ENCODE assay signal across 1 cellular context in the genomic region with DNA sequence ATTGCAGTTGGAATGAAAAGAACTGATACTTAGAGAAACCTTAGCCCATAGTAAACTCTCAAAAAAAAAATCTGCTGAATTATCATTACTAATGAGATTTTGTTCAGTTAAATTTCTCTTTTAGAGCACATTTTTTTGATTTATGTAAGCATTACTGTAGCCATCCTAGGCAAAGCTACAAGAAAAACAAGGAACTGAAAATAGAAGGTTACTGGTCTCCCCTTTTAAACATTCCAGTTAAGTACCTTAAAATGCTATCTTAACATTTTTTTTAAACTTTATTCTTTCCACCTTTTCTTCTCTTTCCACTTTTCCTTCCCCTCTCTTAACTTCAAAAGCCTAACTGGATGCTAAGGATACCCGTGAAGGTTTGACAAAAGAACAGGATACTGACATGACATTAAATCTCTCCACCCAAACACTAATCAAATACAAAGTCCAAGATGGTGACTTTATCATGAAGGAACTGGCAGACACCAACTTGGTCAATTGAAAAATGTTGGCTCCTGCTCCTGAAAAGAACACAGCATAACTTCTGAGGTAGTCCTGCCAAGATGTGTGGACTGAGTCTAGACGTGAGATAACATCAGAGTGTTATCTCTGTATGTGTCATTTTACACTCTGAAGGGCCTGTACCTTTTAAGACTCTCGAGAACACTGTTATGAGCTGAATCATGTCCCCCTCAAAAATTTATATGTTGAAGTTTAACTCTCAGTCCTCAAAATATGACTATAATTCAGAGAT.
TF ChIP-seq lines count a peak whose summit lies in the region.

No MANE protein-coding gene starts in this region.

TF ChIP-seq in SK-N-SH treated with all-trans-retinoic acid at 6 μM for 48 hours, 23 proteins besides CTCF, POLR2A, EP300 and RAD21 (continued from another document):
- TF ChIP-seq, protein P1, sequence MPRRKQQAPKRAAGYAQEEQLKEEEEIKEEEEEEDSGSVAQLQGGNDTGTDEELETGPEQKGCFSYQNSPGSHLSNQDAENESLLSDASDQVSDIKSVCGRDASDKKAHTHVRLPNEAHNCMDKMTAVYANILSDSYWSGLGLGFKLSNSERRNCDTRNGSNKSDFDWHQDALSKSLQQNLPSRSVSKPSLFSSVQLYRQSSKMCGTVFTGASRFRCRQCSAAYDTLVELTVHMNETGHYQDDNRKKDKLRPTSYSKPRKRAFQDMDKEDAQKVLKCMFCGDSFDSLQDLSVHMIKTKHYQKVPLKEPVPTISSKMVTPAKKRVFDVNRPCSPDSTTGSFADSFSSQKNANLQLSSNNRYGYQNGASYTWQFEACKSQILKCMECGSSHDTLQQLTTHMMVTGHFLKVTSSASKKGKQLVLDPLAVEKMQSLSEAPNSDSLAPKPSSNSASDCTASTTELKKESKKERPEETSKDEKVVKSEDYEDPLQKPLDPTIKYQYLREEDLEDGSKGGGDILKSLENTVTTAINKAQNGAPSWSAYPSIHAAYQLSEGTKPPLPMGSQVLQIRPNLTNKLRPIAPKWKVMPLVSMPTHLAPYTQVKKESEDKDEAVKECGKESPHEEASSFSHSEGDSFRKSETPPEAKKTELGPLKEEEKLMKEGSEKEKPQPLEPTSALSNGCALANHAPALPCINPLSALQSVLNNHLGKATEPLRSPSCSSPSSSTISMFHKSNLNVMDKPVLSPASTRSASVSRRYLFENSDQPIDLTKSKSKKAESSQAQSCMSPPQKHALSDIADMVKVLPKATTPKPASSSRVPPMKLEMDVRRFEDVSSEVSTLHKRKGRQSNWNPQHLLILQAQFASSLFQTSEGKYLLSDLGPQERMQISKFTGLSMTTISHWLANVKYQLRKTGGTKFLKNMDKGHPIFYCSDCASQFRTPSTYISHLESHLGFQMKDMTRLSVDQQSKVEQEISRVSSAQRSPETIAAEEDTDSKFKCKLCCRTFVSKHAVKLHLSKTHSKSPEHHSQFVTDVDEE (CRISPR knock-in tag; IDR thresholded peaks at IDR 0.05) = no peak
- TF ChIP-seq ISL1 (CRISPR knock-in tag; IDR thresholded peaks at IDR 0.05) = peak; percentile 42
